In the genomic region with DNA sequence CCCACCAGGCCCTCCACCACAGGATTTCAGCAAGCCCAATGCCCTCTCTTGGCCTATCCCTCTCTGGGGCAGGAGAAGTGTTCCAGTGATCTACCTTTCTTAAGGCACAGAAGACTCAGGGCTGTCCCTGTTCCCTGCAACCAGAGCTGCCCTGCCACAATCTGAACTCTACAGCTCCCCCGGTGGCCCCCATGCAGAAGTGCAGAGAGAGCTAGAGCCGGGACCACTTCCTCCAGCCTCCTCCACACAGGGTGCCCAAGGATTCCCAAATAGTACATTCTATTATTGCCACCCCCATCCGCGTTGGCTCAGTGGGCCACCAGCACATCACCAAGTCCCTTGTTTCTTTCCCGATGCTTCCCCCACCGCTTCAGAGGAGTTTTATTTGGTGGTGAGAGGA, we compare ENCODE assay signal across 8 cellular contexts.
DNase-seq lines count a peak whose midpoint lies in the region; ATAC-seq and TF ChIP-seq lines count a peak whose summit lies in the region.

No MANE protein-coding gene starts in this region.

- no peak overlapping the region for H3K27ac Mint-ChIP-seq in T-cell

- no peaks in the 10 kb centered on the region for H3K36me3 Mint-ChIP-seq in T-cell

- TF ChIP-seq CTCF in smooth muscle cell (IDR thresholded peaks at IDR 0.05; ENCODE audit: borderline replicate concordance, insufficient read depth, poor library complexity, severe bottlenecking) = peak; percentile 47

- H3K27me3 ChIP-seq in smooth muscle cell (ENCODE audit: low read depth) = no peaks in the 10 kb centered on the region

- no peaks in the 10 kb centered on the region for H3K4me1 Mint-ChIP-seq in T-cell

- H3K79me2 ChIP-seq in smooth muscle cell (ENCODE audit: low read depth) = no peaks in the 10 kb centered on the region

- no peaks in the 10 kb centered on the region for H3F3A ChIP-seq in smooth muscle cell (ENCODE audit: low read depth)

- peak; percentile 23 for DNase-seq in COLO829 (ENCODE audit: low spot score)
- DNase-seq in SKM-1 treated with dmso at 0.1 percent for 144 hours (lab: John Stamatoyannopoulos, UW; ENCODE audit: unreplicated experiment) = peak; percentile 51
- peak in 39 of 42 donors; percentile 12 to 76 (median 44) for DNase-seq in head of caudate nucleus
- DNase-seq in smooth muscle cell (lab: John Stamatoyannopoulos, UW; ENCODE audit: unreplicated experiment) = no peak
- no peak for DNase-seq in NCI-H2227 (lab: John Stamatoyannopoulos, UW; ENCODE audit: unreplicated experiment)
- no peak for DNase-seq in T-cell

- intact Hi-C loops in head of caudate nucleus (cut with DNase I) = no loop called here

- POLR2A ChIA-PET in T-cell (lab: Charles Lee) = no interaction called here

- peaks cover 6% of the 10 kb centered on the region for H3K4me1 ChIP-seq in smooth muscle cell (ENCODE audit: low read depth)

- no peak overlapping the region for H3K27ac ChIP-seq in smooth muscle cell (ENCODE audit: low read depth)

- H3K9me3 ChIP-seq in smooth muscle cell (replicated peaks; ENCODE audit: low read depth) = no peaks in the 10 kb centered on the region

- H3K27me3 Mint-ChIP-seq in T-cell = no peaks in the 10 kb centered on the region

- WGBS in smooth muscle cell (ENCODE audit: low lambda C conversion rate) = 22% methylated on average over 6 of the region's 6 CpGs

- CTCF ChIA-PET in T-cell (lab: Charles Lee) = no interaction called here

- H3K4me3 ChIP-seq in smooth muscle cell = no peak overlapping the region

- H3K4me2 ChIP-seq in smooth muscle cell = no peak overlapping the region

- no peaks in the 10 kb centered on the region for H3K36me3 ChIP-seq in smooth muscle cell (ENCODE audit: low read depth)

- no peak overlapping the region for H2AFZ ChIP-seq in smooth muscle cell (ENCODE audit: low read depth)

- no peak overlapping the region for H3K9ac ChIP-seq in smooth muscle cell (ENCODE audit: low read depth)

- no peak overlapping the region for H3K4me3 Mint-ChIP-seq in T-cell

- peaks cover 2 to 5% (median 4%) of the 10 kb centered on the region in 3 donors for H3K9me3 Mint-ChIP-seq in T-cell

- ATAC-seq in HG02870 (IDR thresholded peaks at IDR 0.05; ENCODE audit: unreplicated experiment) (peak; percentile 79), HG02938 (IDR thresholded peaks at IDR 0.05; ENCODE audit: unreplicated experiment) (no peak), T-cell (replicated peaks in 1 of 4) (no peak)

- no peaks in the 10 kb centered on the region for H4K20me1 ChIP-seq in smooth muscle cell (ENCODE audit: low read depth)

Comparison
In these comparisons a context has a peak if more than half of its experiments do, and no peak if none do; other contexts are left out.
1. DNase-seq: peak in COLO829 (single experiment), SKM-1 treated with dmso at 0.1 percent for 144 hours (single experiment) and head of caudate nucleus (39 of 42); none in smooth muscle cell (single experiment), NCI-H2227 (single experiment) and T-cell (0 of 34).